9 cellular contexts compared by ENCODE assay signal in the genomic region with DNA sequence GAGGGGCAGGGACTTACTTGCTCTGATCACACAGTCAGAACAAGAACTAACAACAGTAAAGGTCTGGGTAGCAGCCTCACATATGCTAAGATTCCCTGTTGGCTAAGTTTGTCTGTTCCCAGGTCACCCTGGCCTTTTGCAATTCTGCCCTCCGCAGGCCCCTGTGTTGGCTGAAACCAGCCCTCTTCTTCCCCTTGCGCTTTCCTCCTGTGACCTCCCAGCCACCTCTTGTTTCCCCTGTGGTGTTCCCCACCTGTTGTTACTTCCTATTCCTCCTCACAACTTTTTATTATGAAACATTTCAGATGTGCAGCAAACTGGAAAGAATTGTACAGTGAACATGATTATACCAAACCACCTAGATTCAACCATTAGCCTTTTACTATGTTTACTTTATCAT. TPM values are rescaled to one million over a fixed set of nuclear protein-coding genes. Genes with fewer than 3 reads are reported as not detected.
DNase-seq lines count a peak whose midpoint lies in the region; ATAC-seq and TF ChIP-seq lines count a peak whose summit lies in the region.
"Had no signal": no experiment of that assay in that cellular context is flagged by ENCODE, and none has a peak within 500 bp of the region (broad histone marks: within the 10 kb centered on the region; RNA-seq: fewer than 3 reads in every experiment).

No MANE protein-coding gene starts in this region.

- peak; percentile 29 for DNase-seq in NCI-H748 (lab: John Stamatoyannopoulos, UW; ENCODE audit: unreplicated experiment)
- DNase-seq in NCI-H748 treated with DMSO at 0.1 percent for 48 hours (lab: John Stamatoyannopoulos, UW), result no peak
- DNase-seq in activated naive CD8-positive, alpha-beta T cell treated with anti-CD3 and anti-CD28 coated beads, Interleukin-2, amount 50 U/mL, for 24 hours, result no peak
- peak in 1 of 2 donors; percentile 56 for DNase-seq in gastrocnemius medialis
- DNase-seq in T1000 (lab: John Stamatoyannopoulos, UW), result no peak
- DNase-seq in posterior vena cava (ENCODE audit: low spot score), result no peak
- DNase-seq in NCI-H1105 (lab: John Stamatoyannopoulos, UW), result no peak
- DNase-seq: NCI-H524 treated with DMSO at 0.1 percent for 48 hours had no signal

- peak overlapping the region; percentile 93 to 98 (median 96) for H3K27ac ChIP-seq in gastrocnemius medialis

- no peak for TF ChIP-seq POLR2A in gastrocnemius medialis (IDR thresholded peaks at IDR 0.05)

- peaks cover 86% of the 10 kb centered on the region for H3K4me1 Mint-ChIP-seq in activated naive CD8-positive, alpha-beta T cell treated with anti-CD3 and anti-CD28 coated beads, Interleukin-2, amount 50 U/mL, for 24 hours

- H3K27me3 Mint-ChIP-seq in activated naive CD8-positive, alpha-beta T cell treated with anti-CD3 and anti-CD28 coated beads, Interleukin-2, amount 50 U/mL, for 24 hours, result no peaks in the 10 kb centered on the region

- H3K27ac Mint-ChIP-seq in activated naive CD8-positive, alpha-beta T cell treated with anti-CD3 and anti-CD28 coated beads, Interleukin-2, amount 50 U/mL, for 24 hours, result peak overlapping the region; percentile 52

- H3K9me3 ChIP-seq in gastrocnemius medialis, result no peaks in the 10 kb centered on the region

- intact Hi-C loops in gastrocnemius medialis (cut with DNase I; ENCODE audit: low total_unique reads), result no loop called here
- intact Hi-C loops in posterior vena cava (cut with DNase I), result no loop called here

- H3K27me3 ChIP-seq in gastrocnemius medialis, result no peaks in the 10 kb centered on the region

- H3K9me3 Mint-ChIP-seq in activated naive CD8-positive, alpha-beta T cell treated with anti-CD3 and anti-CD28 coated beads, Interleukin-2, amount 50 U/mL, for 24 hours, result no peaks in the 10 kb centered on the region

- H3K4me1 ChIP-seq in gastrocnemius medialis, result peaks cover 96 to 98% of the 10 kb centered on the region in 2 donors

- no peaks in the 10 kb centered on the region for H3K36me3 ChIP-seq in gastrocnemius medialis

- TF ChIP-seq CTCF in gastrocnemius medialis (IDR thresholded peaks at IDR 0.05 in 4 of 5, conservative IDR thresholded peaks at IDR 0.05 in 1 of 5), result no peak

- H3K36me3 Mint-ChIP-seq in activated naive CD8-positive, alpha-beta T cell treated with anti-CD3 and anti-CD28 coated beads, Interleukin-2, amount 50 U/mL, for 24 hours (ENCODE audit: low read depth), result peaks cover 7% of the 10 kb centered on the region

- in situ Hi-C loops in gastrocnemius medialis (cut with MboI; ENCODE audit: low sequenced_read_pairs in 4 of 4), result loop anchor here in 2 of 4 donors (25.0 kb wide), 2 partner anchors 604 to 629 kb away; a partner anchor contains a TSS

- H3K4me3 ChIP-seq in gastrocnemius medialis, result no peak overlapping the region

- ATAC-seq in HG03342 (IDR thresholded peaks at IDR 0.05; ENCODE audit: unreplicated experiment) (peak; percentile 47), gastrocnemius medialis (peak in 1 of 2 donors; percentile 52)
- peak; percentile 6 for ATAC-seq in activated naive CD8-positive, alpha-beta T cell treated with anti-CD3 and anti-CD28 coated beads, Interleukin-2, amount 50 U/mL, for 24 hours

- peak overlapping the region; percentile 3 for H3K4me3 Mint-ChIP-seq in activated naive CD8-positive, alpha-beta T cell treated with anti-CD3 and anti-CD28 coated beads, Interleukin-2, amount 50 U/mL, for 24 hours

RNA-seq across cellular contexts. Expression of a gene that starts 23.4 kb away (rescaled TPM):
- total RNA-seq in gastrocnemius medialis (100 to 1,000 TPM; 115 to 207 (median 140) TPM), posterior vena cava (100 to 1,000 TPM in 1 of 2 donors, 10 to 100 TPM in 1; 69.0 to 102 TPM)
